ENCODE assay signal across 8 cellular contexts in genomic region chr4:47383829-47384427, GRCh38.
DNase-seq lines count a peak whose midpoint lies in the region; ATAC-seq and TF ChIP-seq lines count a peak whose summit lies in the region.

No MANE protein-coding gene starts in this region.

- no peaks in the 10 kb centered on the region for H3K36me3 ChIP-seq in OCI-LY7 (ENCODE audit: insufficient read depth, low read length)

- H3K9me3 Mint-ChIP-seq in HFFc6 = no peaks in the 10 kb centered on the region

- H3K79me2 ChIP-seq in OCI-LY7 (ENCODE audit: insufficient read depth, low read depth, low read length) = no peaks in the 10 kb centered on the region

- H4K20me1 ChIP-seq in OCI-LY7 (ENCODE audit: insufficient read depth, low read length) = no peaks in the 10 kb centered on the region

- H3K4me1 ChIP-seq in OCI-LY7 (ENCODE audit: insufficient read depth, low read length, poor library complexity, severe bottlenecking) = no peaks in the 10 kb centered on the region

- no TSS peak for BruUV-seq in OCI-LY7 (replicated peaks; lab: Mats Ljungman, UMichigan)

- no peak overlapping the region for H3K27ac ChIP-seq in OCI-LY7 (ENCODE audit: low read depth, low read length, poor library complexity, severe bottlenecking)

- intact Hi-C loops in OCI-LY7 (cut with micrococcal nuclease; ENCODE audit: unreplicated experiment) = loop anchor here (2.0 to 5.0 kb wide), 2 partner anchors 442 to 539 kb away; no protein-coding TSS in a partner anchor

- H3K4me1 Mint-ChIP-seq in HFFc6 (ENCODE audit: low read depth) = peaks cover 5% of the 10 kb centered on the region; the same call in 1 of the 2 replicates

- DNase-seq in DMS 273 treated with DMSO at 0.1 percent for 48 hours (lab: John Stamatoyannopoulos, UW) (peak; percentile 1), HFFc6 (peak; percentile 40), OCI-LY7 (ENCODE audit: low spot score) (peak; percentile 43), epithelial cell of proximal tubule (ENCODE audit: low read depth) (no peak), renal cortical epithelial cell (ENCODE audit: low read depth) (peak; percentile 50), NCI-H2107 (lab: John Stamatoyannopoulos, UW) (no peak)

- H3K4me3 ChIP-seq in OCI-LY7 (ENCODE audit: low read depth, low read length, poor library complexity, severe bottlenecking) = no peak overlapping the region
- no peak overlapping the region for H3K4me3 ChIP-seq in epithelial cell of proximal tubule (ENCODE audit: low read depth, low read length)

- POLR2A ChIA-PET in OCI-LY7 (lab: Charles Lee) = no interaction called here

- ATAC-seq in HG03135 (IDR thresholded peaks at IDR 0.05; ENCODE audit: unreplicated experiment) = no peak
- no peak for ATAC-seq in GM18520 (IDR thresholded peaks at IDR 0.05; ENCODE audit: unreplicated experiment)

- no peak overlapping the region for H3K4me2 ChIP-seq in OCI-LY7 (ENCODE audit: low read length)

- no peaks in the 10 kb centered on the region for H3K9me3 ChIP-seq in OCI-LY7 (ENCODE audit: low read length)

- H3K4me3 Mint-ChIP-seq in HFFc6 = no peak overlapping the region

- H3K9me2 ChIP-seq in OCI-LY7 (ENCODE audit: insufficient read depth, low read length) = no peaks in the 10 kb centered on the region

- H3K27ac Mint-ChIP-seq in HFFc6 = no peak overlapping the region

- no peak overlapping the region for H2AFZ ChIP-seq in OCI-LY7 (ENCODE audit: low read length)

- TF ChIP-seq CTCF in HFFc6 (IDR thresholded peaks at IDR 0.05) (peak; percentile 85), OCI-LY7 (conservative IDR thresholded peaks at IDR 0.05; ENCODE audit: low read length) (peak; percentile 86), epithelial cell of proximal tubule (conservative IDR thresholded peaks at IDR 0.05; ENCODE audit: low read depth, low read length) (peak; percentile 59)

- CTCF ChIA-PET in OCI-LY7 (lab: Charles Lee; ENCODE audit: unreplicated experiment) = no interaction called here

- no peaks in the 10 kb centered on the region for H3K36me3 Mint-ChIP-seq in HFFc6 (ENCODE audit: low read depth)

- peaks cover 2% of the 10 kb centered on the region for H3K27me3 Mint-ChIP-seq in HFFc6 (ENCODE audit: insufficient read depth)

Comparison
In these comparisons a context has a peak if more than half of its experiments do, and no peak if none do; other contexts are left out.
1. DNase-seq: peak in DMS 273 treated with DMSO at 0.1 percent for 48 hours (single experiment), HFFc6 (single experiment), OCI-LY7 (single experiment) and renal cortical epithelial cell (single experiment); none in epithelial cell of proximal tubule (single experiment) and NCI-H2107 (single experiment).
2. Peak in every context shown above with its lines, with median percentiles within 50 percentile points of each other: CTCF ChIP-seq.